22 cellular contexts compared by ENCODE assay signal in the genomic region with DNA sequence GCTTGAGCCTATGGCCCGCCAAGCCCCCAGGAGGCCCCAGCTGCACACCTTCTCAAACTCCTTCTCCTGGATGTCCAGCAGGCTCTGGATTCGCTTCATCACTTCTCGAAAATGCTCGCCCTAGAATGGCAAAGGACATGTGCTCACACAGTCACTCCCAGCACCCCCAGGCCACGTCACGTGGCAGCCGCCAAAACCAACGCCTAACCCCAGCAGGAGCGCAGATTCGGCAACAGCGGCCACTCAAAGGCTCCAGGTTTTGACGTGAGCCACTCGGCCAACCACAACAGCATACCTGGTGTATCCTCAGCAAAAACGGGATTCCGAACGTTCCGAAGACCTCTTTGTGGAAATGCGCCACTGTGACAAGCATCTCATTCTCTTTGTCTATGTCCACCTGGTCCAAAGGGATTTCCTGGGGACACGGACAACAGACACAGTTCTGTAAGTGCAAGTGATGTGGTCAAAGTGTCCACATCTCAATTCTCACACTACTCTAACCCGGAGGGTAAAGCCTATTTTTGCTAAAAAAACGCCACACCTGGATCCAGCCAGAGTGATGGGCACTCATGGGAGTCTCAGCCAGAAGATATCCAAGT. TPM values are rescaled to one million over a fixed set of nuclear protein-coding genes. Genes with fewer than 3 reads are reported as not detected.
DNase-seq lines count a peak whose midpoint lies in the region; ATAC-seq, FAIRE-seq and TF ChIP-seq lines count a peak whose summit lies in the region.
"Had no signal": no experiment of that assay in that cellular context is flagged by ENCODE, and none has a peak within 500 bp of the region (broad histone marks: within the 10 kb centered on the region; RNA-seq: fewer than 3 reads in every experiment).

No MANE protein-coding gene starts in this region.

- TF ChIP-seq POLR2A in heart left ventricle (IDR thresholded peaks at IDR 0.05) (no peak), K562 (conservative IDR thresholded peaks at IDR 0.05) (no peak), upper lobe of left lung (IDR thresholded peaks at IDR 0.05) (no peak)

- H3K27ac ChIP-seq in heart left ventricle (no peak overlapping the region), K562 (ENCODE audit: extremely low read depth, low read depth, low read length) (no peak overlapping the region), mesenchymal stem cell (ENCODE audit: low read length, poor library complexity, severe bottlenecking) (no peak overlapping the region), upper lobe of right lung (no peak overlapping the region), upper lobe of left lung (no peak overlapping the region), small intestine (ENCODE audit: low read depth in 1 of 2, low read length in 1 of 2) (no peak overlapping the region)

- ATAC-seq in heart left ventricle: no peak
- ATAC-seq in K562: no peak
- no peak for ATAC-seq in upper lobe of right lung
- no peak for ATAC-seq in upper lobe of left lung (ENCODE audit: low FRiP score in 2 of 2)
- ATAC-seq: Right ventricle myocardium inferior had no signal

- no peaks in the 10 kb centered on the region for H3K79me2 ChIP-seq in K562 (ENCODE audit: control insufficient read depth, insufficient read depth, low read length)

- no TSS peak for BruUV-seq in K562 (replicated peaks; lab: Mats Ljungman, UMichigan)

- H2BK5ac ChIP-seq in mesenchymal stem cell (ENCODE audit: low read depth, low read length, poor library complexity, severe bottlenecking): no peak overlapping the region

- TF ChIP-seq EP300 in K562 (IDR thresholded peaks at IDR 0.05; ENCODE audit: low read length) (no peak), upper lobe of left lung (IDR thresholded peaks at IDR 0.05) (no peak)

- H2BK15ac ChIP-seq in mesenchymal stem cell (ENCODE audit: low read depth, poor library complexity, severe bottlenecking): no peak overlapping the region

- H4K91ac ChIP-seq in mesenchymal stem cell (ENCODE audit: low read length): no peak overlapping the region

- H3K23ac ChIP-seq in mesenchymal stem cell (ENCODE audit: low read length in 2 of 2): no peak overlapping the region

- CTCF ChIA-PET in K562 (lab: Yijun Ruan, JAX; ENCODE audit: low intra/inter-chr PET ratio): no interaction called here

- no peak for TF ChIP-seq CTCF in heart left ventricle (IDR thresholded peaks at IDR 0.05)
- no peak for TF ChIP-seq CTCF in K562 (IDR thresholded peaks at IDR 0.05 in 2 of 3, conservative IDR thresholded peaks at IDR 0.05 in 1 of 3; ENCODE audit: insufficient read depth in 2 of 3, low read depth in 1 of 3, low read length in 3 of 3)
- no peak for TF ChIP-seq CTCF in upper lobe of right lung (IDR thresholded peaks at IDR 0.05)
- TF ChIP-seq CTCF in upper lobe of left lung (IDR thresholded peaks at IDR 0.05): no peak

- H3K36me3 ChIP-seq in heart left ventricle: peaks cover 5 to 100% (median 94%) of the 10 kb centered on the region in 9 donors
- peaks cover 97% of the 10 kb centered on the region for H3K36me3 ChIP-seq in K562 (ENCODE audit: control insufficient read depth, insufficient read depth, low read length)
- peaks cover 63 to 98% of the 10 kb centered on the region in 2 experiments for H3K36me3 ChIP-seq in mesenchymal stem cell (ENCODE audit: control insufficient read depth in 1 of 2, insufficient read depth in 2 of 2, low read depth in 1 of 2, low read length in 2 of 2)
- H3K36me3 ChIP-seq in upper lobe of right lung: peaks cover 97% of the 10 kb centered on the region
- peaks cover 43 to 100% (median 78%) of the 10 kb centered on the region in 4 donors for H3K36me3 ChIP-seq in upper lobe of left lung
- H3K36me3 ChIP-seq in small intestine (ENCODE audit: control insufficient read depth in 2 of 2, insufficient read depth in 2 of 2, low read length in 2 of 2): peaks cover 22 to 40% of the 10 kb centered on the region in 2 donors

- no peak overlapping the region for H2BK120ac ChIP-seq in mesenchymal stem cell (ENCODE audit: low read depth, low read length)

- in situ Hi-C loops in K562 (cut with MboI): no loop called here

- H3K9me1 ChIP-seq in K562 (ENCODE audit: control insufficient read depth, insufficient read depth, low read length): no peaks in the 10 kb centered on the region

- peaks cover 5% of the 10 kb centered on the region; the same call in 1 of the 2 replicates for H4K20me1 ChIP-seq in K562 (replicated peaks; ENCODE audit: control insufficient read depth, insufficient read depth, low read length)

- H2AK5ac ChIP-seq in mesenchymal stem cell (ENCODE audit: low read length, severe bottlenecking): no peak overlapping the region

- intact Hi-C loops in cardiac septum (cut with DNase I) (no loop called here), heart left ventricle (cut with DNase I) (no loop called here), K562 (cut with micrococcal nuclease) (no loop called here), upper lobe of right lung (cut with DNase I) (loop anchor here (5.0 kb wide), 1 partner anchor 238 kb away; no protein-coding TSS in a partner anchor)

- H3K4me2 ChIP-seq in K562 (ENCODE audit: insufficient read depth, low read length): no peak overlapping the region
- H3K4me2 ChIP-seq in mesenchymal stem cell (ENCODE audit: low read length, poor library complexity, severe bottlenecking): no peak overlapping the region

- H3K9me3 ChIP-seq in heart left ventricle: no peaks in the 10 kb centered on the region
- no peaks in the 10 kb centered on the region for H3K9me3 ChIP-seq in K562 (replicated peaks; ENCODE audit: control insufficient read depth, insufficient read depth, low read depth, low read length)
- H3K9me3 ChIP-seq in mesenchymal stem cell (ENCODE audit: control insufficient read depth, low read length): no peaks in the 10 kb centered on the region
- H3K9me3 ChIP-seq in upper lobe of right lung: no peaks in the 10 kb centered on the region
- no peaks in the 10 kb centered on the region for H3K9me3 ChIP-seq in upper lobe of left lung
- no peaks in the 10 kb centered on the region for H3K9me3 ChIP-seq in small intestine (ENCODE audit: control insufficient read depth, low read depth)

- H3K79me1 ChIP-seq in mesenchymal stem cell (replicated peaks; ENCODE audit: low read length, poor library complexity, severe bottlenecking): peaks cover 25% of the 10 kb centered on the region

- H2AFZ ChIP-seq in K562 (ENCODE audit: low read depth, low read length): no peak overlapping the region
- H2AFZ ChIP-seq in mesenchymal stem cell (ENCODE audit: low read depth, low read length): no peak overlapping the region

- WGBS in heart left ventricle, 4 donors: 93 to 95% (median 95%) methylated on average over 13 to 21 of the region's 21 CpGs
- 96% methylated on average over 18 of the region's 21 CpGs for WGBS in K562 (ENCODE audit: insufficient coverage, low coverage, missing lambda C conversion rate)
- WGBS in mesenchymal stem cell: 98% methylated on average over 21 of the region's 21 CpGs
- WGBS in upper lobe of left lung, 2 donors: 96 to 97% methylated on average over 16 to 21 of the region's 21 CpGs
- 95 to 97% (median 96%) methylated on average over 21 of the region's 21 CpGs for WGBS in small intestine, 3 donors

- DNase-seq in cardiac septum (ENCODE audit: low spot score): peak; percentile 39
- no peak for DNase-seq in heart left ventricle
- DNase-seq in K562 (ENCODE audit: extremely low read depth in 1 of 4, low spot score in 3 of 4): no peak
- no peak for DNase-seq in mesenchymal stem cell
- DNase-seq in upper lobe of right lung: peak; percentile 34
- DNase-seq in upper lobe of left lung: no peak
- DNase-seq in RPMI8226: no peak
- no peak for DNase-seq in small intestine
- DNase-seq: AML-193; Calu3; CD4-positive, alpha-beta T cell; HCEC 1CT; KBM-7; NCI-H1092 treated with DMSO at 0.1 percent for 48 hours; NCI-H187; NCI-H446 had no signal

- peaks cover 0 to 9% (median 1%) of the 10 kb centered on the region in 12 donors for H3K4me1 ChIP-seq in heart left ventricle
- peaks cover 0 to 6% of the 10 kb centered on the region in 2 experiments; a peak in 2 of 5 replicates for H3K4me1 ChIP-seq in K562 (replicated peaks in 1 of 2; ENCODE audit: control insufficient read depth in 2 of 2, insufficient read depth in 2 of 2, low read length in 2 of 2)
- peaks cover 7% of the 10 kb centered on the region for H3K4me1 ChIP-seq in mesenchymal stem cell (ENCODE audit: control insufficient read depth, insufficient read depth, low read depth, low read length)
- H3K4me1 ChIP-seq in upper lobe of right lung: no peaks in the 10 kb centered on the region
- no peaks in the 10 kb centered on the region for H3K4me1 ChIP-seq in upper lobe of left lung
- H3K4me1 ChIP-seq in small intestine (ENCODE audit: control insufficient read depth in 2 of 2, insufficient read depth in 1 of 2, low read depth in 1 of 2, low read length in 1 of 2): no peaks in the 10 kb centered on the region

- no peak for TF ChIP-seq RAD21 in K562 (CRISPR knock-in tag; conservative IDR thresholded peaks at IDR 0.05 in 1 of 2, IDR thresholded peaks at IDR 0.05 in 1 of 2)

- no peak overlapping the region for H3K18ac ChIP-seq in mesenchymal stem cell (ENCODE audit: low read depth in 1 of 2, low read length in 2 of 2)

- no peak for FAIRE-seq in K562 (lab: Jason Lieb, UNC)
- FAIRE-seq in small intestine (lab: Jason Lieb, UNC): no peak
- FAIRE-seq: GM12891, GM19239 had no signal

- H4K8ac ChIP-seq in mesenchymal stem cell (ENCODE audit: low read length): peak overlapping the region; percentile 15

- H3K9ac ChIP-seq in K562 (ENCODE audit: insufficient read depth in 1 of 2, low read depth in 2 of 2, low read length in 2 of 2) (no peak overlapping the region), mesenchymal stem cell (ENCODE audit: low read length) (no peak overlapping the region)

- H3K27me3 ChIP-seq in heart left ventricle (no peaks in the 10 kb centered on the region), K562 (ENCODE audit: control insufficient read depth in 2 of 2, insufficient read depth in 2 of 2, low read length in 2 of 2) (no peaks in the 10 kb centered on the region), mesenchymal stem cell (ENCODE audit: control insufficient read depth in 1 of 2, insufficient read depth in 1 of 2, low read length in 2 of 2) (no peaks in the 10 kb centered on the region), upper lobe of right lung (no peaks in the 10 kb centered on the region), upper lobe of left lung (no peaks in the 10 kb centered on the region), small intestine (ENCODE audit: control insufficient read depth in 2 of 2, insufficient read depth in 2 of 2, low read length in 2 of 2) (no peaks in the 10 kb centered on the region)

- peak overlapping the region in 1 of 2 experiments; percentile 10 for H3K4ac ChIP-seq in mesenchymal stem cell (ENCODE audit: low read depth in 1 of 2, low read length in 2 of 2)

- POLR2A ChIA-PET in K562 (lab: Yijun Ruan, JAX): interaction anchor here (0.6 kb wide), 1 partner anchor 50 kb away, joined by 4 read pairs; no protein-coding TSS in a partner anchor

- H3K4me3 ChIP-seq in heart left ventricle (no peak overlapping the region), K562 (no peak overlapping the region), mesenchymal stem cell (ENCODE audit: insufficient read depth in 1 of 2, low read depth in 1 of 2, low read length in 2 of 2) (no peak overlapping the region), upper lobe of right lung (no peak overlapping the region), upper lobe of left lung (no peak overlapping the region), small intestine (ENCODE audit: low read depth in 1 of 2, low read length in 2 of 2) (no peak overlapping the region)

- no peak overlapping the region for H2BK12ac ChIP-seq in mesenchymal stem cell (ENCODE audit: low read length in 2 of 2)

- H3K14ac ChIP-seq in mesenchymal stem cell (ENCODE audit: low read length in 2 of 2): no peak overlapping the region

RNA-seq across cellular contexts. Expression of gene LITAFD, which starts 12.7 kb away (rescaled TPM):
- total RNA-seq in cardiac septum (not detected), heart left ventricle (not detected), K562 (2014; rRNA removed) (not detected in 2 replicates), K562 (2014; rRNA removed; fragmentation: Illumina TruSeq; extraction: Trizol) (not detected in 2 replicates), K562 (2015; rRNA removed; fragmentation: Illumina TruSeq; extraction: Trizol) (not detected in 2 replicates), K562 (2021) (not detected in 2 replicates), upper lobe of right lung (not detected), upper lobe of left lung (not detected)
- polyA plus RNA-seq in heart left ventricle (not detected), K562 (2011; rRNA removed) (not detected in 2 replicates), K562 (2014; fragmentation: Illumina TruSeq; extraction: Trizol) (not detected in 2 replicates), K562 (2014; fragmentation: Nextera tagmentation; extraction: Ambion mirVana) (not detected), K562 (2014; rRNA removed) (not detected in 2 replicates), small intestine (not detected)
- total RNA-seq in K562 (2011; cell fraction: chromatin; rRNA removed; ENCODE audit: low replicate concordance): not detected in 2 replicates
- total RNA-seq in K562 (2011; cell fraction: nucleolus; rRNA removed): not detected in 2 replicates
- not detected in 2 replicates for total RNA-seq in K562 (2011; cell fraction: nucleoplasm; rRNA removed)
- polyA plus RNA-seq in K562 (2011; cell fraction: cytosol; rRNA removed): not detected in 2 replicates
- not detected in 2 replicates for polyA plus RNA-seq in K562 (2011; cell fraction: nucleus; rRNA removed)
- polyA plus RNA-seq in K562 (2012): not detected in 2 replicates
- polyA minus RNA-seq in K562 (2011; rRNA and poly(A)+ RNA removed): not detected in 2 replicates
- not detected in 2 replicates for polyA minus RNA-seq in K562 (2011; cell fraction: cytosol; rRNA and poly(A)+ RNA removed)
- not detected in 2 replicates for polyA minus RNA-seq in K562 (2011; cell fraction: nucleus; rRNA and poly(A)+ RNA removed)
- polyA plus RNA-seq in mesenchymal stem cell (2013, experiment 1 of 2): not detected
- not detected for polyA plus RNA-seq in mesenchymal stem cell (2013, experiment 2 of 2)
- total RNA-seq: Calu3, G401, HT-29, M059J, Right ventricle myocardium inferior had no signal

RNA-seq across cellular contexts. Expression of gene CARHSP1, which starts 26.0 kb away (rescaled TPM):
- total RNA-seq in cardiac septum (21.6 TPM), heart left ventricle (10 to 100 TPM; 20.0 to 62.4 (median 29.0) TPM), K562 (2014; rRNA removed) (112 and 114 TPM in 2 replicates), K562 (2014; rRNA removed; fragmentation: Illumina TruSeq; extraction: Trizol) (27.0 and 41.1 TPM in 2 replicates), K562 (2015; rRNA removed; fragmentation: Illumina TruSeq; extraction: Trizol) (65.2 and 68.5 TPM in 2 replicates), K562 (2021) (74.5 and 78.0 TPM in 2 replicates), upper lobe of right lung (103 TPM), upper lobe of left lung (100 to 1,000 TPM in 1 of 6 donors, 10 to 100 TPM in 5; 33.5 to 102 (median 75.3) TPM)
- polyA plus RNA-seq in heart left ventricle (10 to 100 TPM; 33.4 to 58.0 TPM), K562 (2011; rRNA removed) (37.0 and 40.8 TPM in 2 replicates), K562 (2014; fragmentation: Illumina TruSeq; extraction: Trizol) (40.4 and 87.0 TPM in 2 replicates), K562 (2014; fragmentation: Nextera tagmentation; extraction: Ambion mirVana) (10 to 100 TPM in 1 of 2 experiments, 1 to 10 TPM in 1; 5.8 to 17.1 TPM), K562 (2014; rRNA removed) (97.9 and 104 TPM in 2 replicates), small intestine (10 to 100 TPM; 51.6 to 92.8 (median 84.8) TPM)
- total RNA-seq in K562 (2011; cell fraction: chromatin; rRNA removed; ENCODE audit: low replicate concordance): 20.8 and 44.6 TPM in 2 replicates
- total RNA-seq in K562 (2011; cell fraction: nucleolus; rRNA removed): 34.7 and 35.1 TPM in 2 replicates
- total RNA-seq in K562 (2011; cell fraction: nucleoplasm; rRNA removed): 29.4 and 42.3 TPM in 2 replicates
- polyA plus RNA-seq in K562 (2011; cell fraction: cytosol; rRNA removed): 46.0 and 113 TPM in 2 replicates
- polyA plus RNA-seq in K562 (2011; cell fraction: nucleus; rRNA removed): 25.6 and 34.1 TPM in 2 replicates
- 72.1 and 96.6 TPM in 2 replicates for polyA plus RNA-seq in K562 (2012)
- polyA minus RNA-seq in K562 (2011; rRNA and poly(A)+ RNA removed): 39.1 and 58.1 TPM in 2 replicates
- 34.9 and 36.6 TPM in 2 replicates for polyA minus RNA-seq in K562 (2011; cell fraction: cytosol; rRNA and poly(A)+ RNA removed)
- polyA minus RNA-seq in K562 (2011; cell fraction: nucleus; rRNA and poly(A)+ RNA removed): 12.1 and 17.4 TPM in 2 replicates
- 78.8 TPM for polyA plus RNA-seq in mesenchymal stem cell (2013, experiment 1 of 2)
- 76.6 TPM for polyA plus RNA-seq in mesenchymal stem cell (2013, experiment 2 of 2)

Comparison
In these comparisons a context has a peak if more than half of its experiments do, and no peak if none do; other contexts are left out.
1. DNase-seq: peak in cardiac septum (single experiment) and upper lobe of right lung (single experiment); none in heart left ventricle (0 of 5), K562 (0 of 4), mesenchymal stem cell (single experiment), upper lobe of left lung (0 of 2), RPMI8226 (single experiment) and small intestine (single experiment).